1 cellular context compared by ENCODE assay signal in genomic region chr3:27797773-27798172, GRCh38.
TF ChIP-seq lines count a peak whose summit lies in the region.

No MANE protein-coding gene starts in this region.

TF ChIP-seq in K562, 482 proteins besides CTCF, POLR2A, EP300 and RAD21 (continued from another document):
- peak; percentile 70; the same call in 1 of the 2 replicates for TF ChIP-seq ZNF263 (CRISPR knock-in tag; IDR thresholded peaks at IDR 0.05; ENCODE audit: borderline replicate concordance)
- TF ChIP-seq, protein P1, sequence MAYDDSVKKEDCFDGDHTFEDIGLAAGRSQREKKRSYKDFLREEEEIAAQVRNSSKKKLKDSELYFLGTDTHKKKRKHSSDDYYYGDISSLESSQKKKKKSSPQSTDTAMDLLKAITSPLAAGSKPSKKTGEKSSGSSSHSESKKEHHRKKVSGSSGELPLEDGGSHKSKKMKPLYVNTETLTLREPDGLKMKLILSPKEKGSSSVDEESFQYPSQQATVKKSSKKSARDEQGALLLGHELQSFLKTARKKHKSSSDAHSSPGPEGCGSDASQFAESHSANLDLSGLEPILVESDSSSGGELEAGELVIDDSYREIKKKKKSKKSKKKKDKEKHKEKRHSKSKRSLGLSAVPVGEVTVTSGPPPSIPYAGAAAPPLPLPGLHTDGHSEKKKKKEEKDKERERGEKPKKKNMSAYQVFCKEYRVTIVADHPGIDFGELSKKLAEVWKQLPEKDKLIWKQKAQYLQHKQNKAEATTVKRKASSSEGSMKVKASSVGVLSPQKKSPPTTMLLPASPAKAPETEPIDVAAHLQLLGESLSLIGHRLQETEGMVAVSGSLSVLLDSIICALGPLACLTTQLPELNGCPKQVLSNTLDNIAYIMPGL (CRISPR knock-in tag; IDR thresholded peaks at IDR 0.05): no peak
